In genomic region chr11:36446135-36446534, GRCh38 we compare ENCODE assay signal across 22 cellular contexts.
"Had no signal": no experiment of that assay in that cellular context is flagged by ENCODE, and none has a peak within 500 bp of the region (broad histone marks: within the 10 kb centered on the region; RNA-seq: fewer than 3 reads in every experiment).

No MANE protein-coding gene starts in this region.

- H3K9me3 Mint-ChIP-seq: dendritic cell treated with granulocyte-macrophage colony-stimulating factor and Interleukin-4, amounts not matched to agents 40 ng/mL and 50 ng/mL, for 4 days had no signal

- H3K4me2 ChIP-seq: smooth muscle cell had no signal

- H3K27ac Mint-ChIP-seq: dendritic cell treated with granulocyte-macrophage colony-stimulating factor and Interleukin-4, amounts not matched to agents 40 ng/mL and 50 ng/mL, for 4 days; naive thymus-derived CD8-positive, alpha-beta T cell had no signal

- H3K4me3 ChIP-seq: colonic mucosa, lower lobe of right lung, prostate gland, right atrium auricular region, smooth muscle cell, stomach, thyroid gland, vagina had no signal

- DNase-seq: colonic mucosa; effector CD8-positive, alpha-beta T cell; erythroblast; hypothalamus; left ventricle myocardium superior; lower lobe of right lung; naive thymus-derived CD8-positive, alpha-beta T cell; stimulated activated CD4-positive, alpha-beta T cell treated with anti-CD3 and anti-CD28 coated beads, Interleukin-12 subunit alpha, Interleukin-12 subunit beta, amount 100 ng/mL, for 4 hours; stimulated activated CD4-positive, alpha-beta T cell treated with anti-CD3 and anti-CD28 coated beads, Interleukin-1b, Interleukin-23, amount 100 ng/mL, for 48 hours; stimulated activated CD4-positive, alpha-beta T cell treated with anti-CD3 and anti-CD28 coated beads, Interleukin-4, amount 100 ng/mL, for 1 hour; stimulated activated CD8-positive, alpha-beta memory T cell treated with anti-CD3 and anti-CD28 coated beads, Interleukin-4, amount 100 ng/mL, for 48 hours; stimulated activated naive CD4-positive, alpha-beta T cell treated with Interleukin-2 at 50 U/mL for 16 hours; stomach; thyroid gland; trophoblast cell had no signal

- H3K27ac ChIP-seq: colonic mucosa, lower lobe of right lung, prostate gland, right atrium auricular region, stomach, thyroid gland, vagina had no signal

- H3K27me3 ChIP-seq: colonic mucosa, right atrium auricular region, stomach, thyroid gland, vagina had no signal

- ATAC-seq: left ventricle myocardium superior; lower lobe of right lung; naive thymus-derived CD8-positive, alpha-beta T cell; sciatic nerve had no signal

- H3K4me1 ChIP-seq: prostate gland had no signal

- H3K9me3 ChIP-seq: colonic mucosa, lower lobe of right lung, prostate gland, right atrium auricular region, stomach, thyroid gland, vagina had no signal

- H3K4me3 Mint-ChIP-seq: dendritic cell treated with granulocyte-macrophage colony-stimulating factor and Interleukin-4, amounts not matched to agents 40 ng/mL and 50 ng/mL, for 4 days; naive thymus-derived CD8-positive, alpha-beta T cell; neural crest cell had no signal

- H3K36me3 ChIP-seq: colonic mucosa, prostate gland, right atrium auricular region, thyroid gland, vagina had no signal

- H3K4me1 Mint-ChIP-seq: neural crest cell had no signal
